Comparison of ENCODE assay signal across 25 cellular contexts in genomic region chr6:99741092-99741491, GRCh38.
"Had no signal": no experiment of that assay in that cellular context is flagged by ENCODE, and none has a peak within 500 bp of the region (broad histone marks: within the 10 kb centered on the region; RNA-seq: fewer than 3 reads in every experiment).

No MANE protein-coding gene starts in this region.

- H3K27ac ChIP-seq: epithelial cell of prostate, esophagus squamous epithelium, gastroesophageal sphincter, heart left ventricle, hepatocyte, left lung, lower lobe of right lung had no signal

- H3K4me3 ChIP-seq: esophagus squamous epithelium, gastroesophageal sphincter, heart left ventricle, hepatocyte, left lung, lower lobe of right lung, mucosa of descending colon had no signal

- H3K4me1 ChIP-seq: esophagus squamous epithelium, gastroesophageal sphincter, left lung had no signal

- H3K9me3 ChIP-seq: esophagus squamous epithelium, gastroesophageal sphincter, heart left ventricle, left lung, lower lobe of right lung, mucosa of descending colon had no signal

- H3K36me3 ChIP-seq: esophagus squamous epithelium, gastroesophageal sphincter, heart left ventricle, left lung, lower lobe of right lung had no signal

- ATAC-seq: effector memory CD8-positive, alpha-beta T cell; esophagus mucosa; gastroesophageal sphincter; heart left ventricle; left cardiac atrium; left lung; left ventricle myocardium superior; lower lobe of right lung; mucosa of descending colon; naive thymus-derived CD8-positive, alpha-beta T cell had no signal

- FAIRE-seq: endometrium had no signal

- DNase-seq: cortex of kidney; effector CD8-positive, alpha-beta T cell; effector memory CD8-positive, alpha-beta T cell; endodermal cell; erythroblast; esophagus squamous epithelium; foreskin fibroblast; foreskin melanocyte; heart left ventricle; hypothalamus; immature natural killer cell; islet precursor cell; left cardiac atrium; left lung; left ventricle myocardium superior; lower lobe of right lung; mesenchymal stem cell; mucosa of descending colon; naive B cell; naive thymus-derived CD8-positive, alpha-beta T cell had no signal
